ENCODE assay signal across 17 cellular contexts in the genomic region with DNA sequence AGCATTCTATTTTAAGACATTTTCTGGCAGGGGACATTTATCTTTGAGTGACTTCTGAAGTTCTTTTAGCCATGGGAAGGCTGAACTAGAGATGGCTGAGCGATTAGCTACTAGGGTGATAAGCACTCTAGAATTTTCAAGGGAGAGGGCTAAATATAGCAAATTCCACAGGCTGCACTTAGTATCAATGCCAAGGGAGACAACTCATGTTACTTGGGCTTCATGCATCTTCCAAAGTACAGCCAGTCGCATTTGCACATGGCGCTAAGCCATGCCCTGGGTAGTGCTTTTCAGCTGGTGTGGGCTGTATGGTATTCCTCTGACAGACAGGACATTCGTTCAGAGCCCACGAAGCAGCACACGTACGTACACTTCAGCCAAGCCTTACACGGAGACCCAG.
A peak's percentile ranks its signal among the peaks of the same experiment; 100 is the strongest.
DNase-seq lines count a peak whose midpoint lies in the region; ATAC-seq and TF ChIP-seq lines count a peak whose summit lies in the region.
"Had no signal": no experiment of that assay in that cellular context is flagged by ENCODE, and none has a peak within 500 bp of the region (broad histone marks: within the 10 kb centered on the region; RNA-seq: fewer than 3 reads in every experiment).

No MANE protein-coding gene starts in this region.

- intact Hi-C loops in left cardiac atrium (cut with DNase I) (no loop called here), psoas muscle (cut with DNase I) (no loop called here)

- H3K4me3 ChIP-seq in cardiac muscle cell (no peak overlapping the region), psoas muscle (no peak overlapping the region), skeletal muscle tissue (ENCODE audit: low read length in 3 of 3) (no peak overlapping the region)
- H3K4me3 ChIP-seq: BLaER1, HAP-1 had no signal

- peak in 1 of 2 donors; percentile 61 for DNase-seq in cardiac muscle cell (ENCODE audit: low read depth in 1 of 2, low spot score in 1 of 2)
- DNase-seq in left cardiac atrium: no peak
- peak; percentile 28 to 70 for DNase-seq in psoas muscle
- no peak for DNase-seq in NCI-H526 treated with DMSO at 0.1 percent for 48 hours (lab: John Stamatoyannopoulos, UW)
- DNase-seq in NK-92 (lab: John Stamatoyannopoulos, UW; ENCODE audit: unreplicated experiment): no peak
- DNase-seq: Caco-2; CD4-positive, CD25-positive, alpha-beta regulatory T cell; CD8-positive, alpha-beta T cell; DMS153; DND-41; GOT3; HFFc6 had no signal

- H3K4me1 ChIP-seq in cardiac muscle cell (ENCODE audit: low read depth) (peaks cover 15% of the 10 kb centered on the region), psoas muscle (peaks cover 11% of the 10 kb centered on the region), skeletal muscle tissue (ENCODE audit: control insufficient read depth in 3 of 3, insufficient read depth in 3 of 3, low read length in 3 of 3) (peaks cover 7 to 17% (median 10%) of the 10 kb centered on the region in 3 donors)
- H3K4me1 ChIP-seq: Caco-2, HAP-1 had no signal

- ATAC-seq in left cardiac atrium (no peak), psoas muscle (peak; percentile 88 to 94 (median 90))
- ATAC-seq: CD8-positive, alpha-beta T cell had no signal

- H3K36me3 ChIP-seq in cardiac muscle cell (no peaks in the 10 kb centered on the region), psoas muscle (ENCODE audit: insufficient read depth in 1 of 2, low read depth in 1 of 2) (no peaks in the 10 kb centered on the region), skeletal muscle tissue (ENCODE audit: control insufficient read depth in 3 of 3, insufficient read depth in 3 of 3, low read length in 3 of 3) (no peaks in the 10 kb centered on the region)
- H3K36me3 ChIP-seq: BLaER1, HAP-1 had no signal

- no peak for TF ChIP-seq CTCF in cardiac muscle cell (IDR thresholded peaks at IDR 0.05; ENCODE audit: low read depth, low read length)
- no peak for TF ChIP-seq CTCF in psoas muscle (IDR thresholded peaks at IDR 0.05)

- H3K9ac ChIP-seq in skeletal muscle tissue (ENCODE audit: low read depth in 1 of 3, low read length in 3 of 3): no peak overlapping the region
- H3K9ac ChIP-seq: BLaER1 had no signal

- WGBS in psoas muscle, 3 donors: 33 to 57% (median 38%) methylated on average over 8 of the region's 8 CpGs

- H3K27me3 ChIP-seq in cardiac muscle cell (no peaks in the 10 kb centered on the region), psoas muscle (ENCODE audit: insufficient read depth in 3 of 3, low read length in 2 of 3) (no peaks in the 10 kb centered on the region), skeletal muscle tissue (ENCODE audit: control insufficient read depth in 3 of 3, insufficient read depth in 3 of 3, low read length in 3 of 3) (no peaks in the 10 kb centered on the region)
- H3K27me3 ChIP-seq: BLaER1 had no signal

- H3K27ac ChIP-seq in cardiac muscle cell: peak overlapping the region; percentile 79
- peak overlapping the region; percentile 57 for H3K27ac ChIP-seq in psoas muscle
- H3K27ac ChIP-seq in skeletal muscle tissue (ENCODE audit: low read depth, low read length): peak overlapping the region; percentile 48
- H3K27ac ChIP-seq: 22Rv1, BLaER1, C4-2B had no signal

- no peaks in the 10 kb centered on the region for H3K9me3 ChIP-seq in cardiac muscle cell (ENCODE audit: low read depth)
- no peaks in the 10 kb centered on the region for H3K9me3 ChIP-seq in psoas muscle
- H3K9me3 ChIP-seq in skeletal muscle tissue (ENCODE audit: control insufficient read depth in 3 of 3, low read length in 3 of 3): no peaks in the 10 kb centered on the region
- H3K9me3 ChIP-seq: BLaER1, Caco-2, HAP-1 had no signal

Comparison
In these comparisons a context has a peak if more than half of its experiments do, and no peak if none do; other contexts are left out.
1. DNase-seq: peak in psoas muscle (2 of 2); none in left cardiac atrium (single experiment), NCI-H526 treated with DMSO at 0.1 percent for 48 hours (single experiment) and NK-92 (single experiment).
2. ATAC-seq: peak in psoas muscle (4 of 4); none in left cardiac atrium (0 of 2).
3. Peak in every context shown above with its lines, with median percentiles within 50 percentile points of each other: H3K27ac ChIP-seq.